In genomic region chr16:53743149-53743566, GRCh38 we compare ENCODE assay signal across 8 cellular contexts. TPM values are rescaled to one million over a fixed set of nuclear protein-coding genes. Genes with fewer than 3 reads are reported as not detected.
DNase-seq lines count a peak whose midpoint lies in the region; ATAC-seq and FAIRE-seq lines count a peak whose summit lies in the region.

No MANE protein-coding gene starts in this region.

- peak; percentile 26 for FAIRE-seq in HTR-8/SVneo (lab: Jason Lieb, UNC)

- ATAC-seq in left lobe of liver, result peak; percentile 75
- no peak for ATAC-seq in HG03159 (IDR thresholded peaks at IDR 0.05; ENCODE audit: unreplicated experiment)
- ATAC-seq in GM21381 (IDR thresholded peaks at IDR 0.05; ENCODE audit: unreplicated experiment), result no peak

- DNase-seq in NCI-H1105 treated with DMSO at 0.1 percent for 48 hours (lab: John Stamatoyannopoulos, UW), result peak; percentile 42
- DNase-seq in NCI-H1105 (lab: John Stamatoyannopoulos, UW), result no peak
- no peak for DNase-seq in HTR-8/SVneo (ENCODE audit: insufficient read length, low spot score)
- peak; percentile 18 to 36 for DNase-seq in activated CD4-positive, alpha-beta T cell treated with anti-CD3 and anti-CD28 coated beads, Interleukin-2, amount 50 U/mL, for 48 hours
- no peak for DNase-seq in left lobe of liver (ENCODE audit: low spot score)
- DNase-seq in nucleus accumbens (lab: John Stamatoyannopoulos, UW), result no peak

RNA-seq across cellular contexts. Expression of gene FTO, which starts 39.2 kb away (rescaled TPM):
- 29.9 TPM for total RNA-seq in left lobe of liver

RNA-seq across cellular contexts. Expression of gene RPGRIP1L, which starts 39.5 kb away (rescaled TPM):
- 1.1 TPM for total RNA-seq in left lobe of liver

Comparison
In these comparisons a context has a peak if more than half of its experiments do, and no peak if none do; other contexts are left out.
1. DNase-seq: peak in NCI-H1105 treated with DMSO at 0.1 percent for 48 hours (single experiment) and activated CD4-positive, alpha-beta T cell treated with anti-CD3 and anti-CD28 coated beads, Interleukin-2, amount 50 U/mL, for 48 hours (2 of 2); none in NCI-H1105 (single experiment), HTR-8/SVneo (single experiment), left lobe of liver (single experiment) and nucleus accumbens (0 of 56).